ENCODE assay signal across 3 cellular contexts in genomic region chr22:17422736-17423343, GRCh38.
TF ChIP-seq lines count a peak whose summit lies in the region.

No MANE protein-coding gene starts in this region.

TF ChIP-seq in GM23338, 12 proteins besides CTCF, POLR2A, EP300 and RAD21 (continues in another document):
- TF ChIP-seq ETS1 (IDR thresholded peaks at IDR 0.05), result no peak
- TF ChIP-seq NANOG (IDR thresholded peaks at IDR 0.05; ENCODE audit: borderline replicate concordance), result no peak
- no peak for TF ChIP-seq CREB1 (CRISPR knock-in tag; IDR thresholded peaks at IDR 0.05; ENCODE audit: low read depth)
- TF ChIP-seq ZNF462 (CRISPR knock-in tag; IDR thresholded peaks at IDR 0.05), result no peak

TF ChIP-seq in IMR-90, 13 proteins besides CTCF, POLR2A, EP300 and RAD21:
- TF ChIP-seq FOS (IDR thresholded peaks at IDR 0.05; ENCODE audit: low read depth, low read length) (no peak), USF2 (IDR thresholded peaks at IDR 0.05; ENCODE audit: low read depth, low read length) (no peak)

TF ChIP-seq in H1, 55 proteins besides CTCF, POLR2A, EP300 and RAD21:
- TF ChIP-seq POLR2AphosphoS5 (IDR thresholded peaks at IDR 0.05; ENCODE audit: low read depth, low read length) (no peak), CREB1 (IDR thresholded peaks at IDR 0.05) (no peak), CBX5 (IDR thresholded peaks at IDR 0.05; ENCODE audit: low read depth, low read length) (no peak)
